In the genomic region with DNA sequence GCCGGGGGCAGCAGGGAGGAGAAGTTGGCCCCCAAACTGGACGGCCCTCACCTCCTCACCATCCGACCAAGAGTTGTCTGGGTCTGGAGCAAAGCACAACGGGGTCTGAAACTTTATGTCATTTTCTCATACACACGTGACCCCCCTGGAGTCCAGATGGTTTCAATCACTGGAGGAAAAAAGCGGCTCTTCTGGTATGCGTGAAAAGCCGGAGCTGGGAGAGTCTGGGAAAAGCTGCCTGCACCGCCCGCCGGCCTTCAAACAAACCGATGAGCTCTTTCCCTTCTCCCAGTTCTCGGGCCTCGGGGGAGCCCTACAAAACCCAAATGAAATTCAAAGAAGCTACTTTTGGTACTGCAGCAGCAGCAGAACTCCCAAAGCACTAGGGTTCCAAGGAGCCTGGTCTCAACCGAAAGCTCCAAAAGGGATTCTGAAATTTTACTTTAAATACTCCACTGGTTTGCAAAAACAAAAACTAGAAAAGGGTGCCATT, we compare ENCODE assay signal across 8 cellular contexts. TPM values are rescaled to one million over a fixed set of nuclear protein-coding genes. Genes with fewer than 3 reads are reported as not detected.
A peak's percentile ranks its signal among the peaks of the same experiment; 100 is the strongest.
DNase-seq lines count a peak whose midpoint lies in the region; ATAC-seq, FAIRE-seq and TF ChIP-seq lines count a peak whose summit lies in the region.

No MANE protein-coding gene starts in this region.

- H3K9me3 ChIP-seq in SK-N-MC (ENCODE audit: low read depth, low read length): no peaks in the 10 kb centered on the region

- peak; percentile 68 for DNase-seq in Ammon's horn (ENCODE audit: low spot score)
- peak; percentile 92 for DNase-seq in HFF-Myc (ENCODE audit: extremely low read depth, low read depth)
- DNase-seq in SK-N-MC (ENCODE audit: low read depth, low spot score): peak; percentile 52
- peak; percentile 63 for DNase-seq in mucosa of gallbladder (ENCODE audit: low spot score)
- DNase-seq in urothelium cell line (ENCODE audit: low spot score): peak; percentile 65

- peak overlapping the region; percentile 93 for H3K27ac ChIP-seq in SK-N-MC

- ATAC-seq in esophagus mucosa (peak; percentile 31), GM18867 (IDR thresholded peaks at IDR 0.05; ENCODE audit: unreplicated experiment) (no peak), GM18519 (IDR thresholded peaks at IDR 0.05; ENCODE audit: low FRiP score, unreplicated experiment) (no peak)

- H3K36me3 ChIP-seq in SK-N-MC (ENCODE audit: insufficient read depth, low read length): no peaks in the 10 kb centered on the region

- no peak for FAIRE-seq in urothelium cell line (lab: Jason Lieb, UNC)

- H3K4me3 ChIP-seq in HFF-Myc (replicated peaks; ENCODE audit: low read depth, low read length): peak overlapping the region; percentile 71
- H3K4me3 ChIP-seq in SK-N-MC: peak overlapping the region; percentile 75

- no peak for TF ChIP-seq CTCF in HFF-Myc (IDR thresholded peaks at IDR 0.05; ENCODE audit: low read depth, low read length, missing control alignments)

- H3K9ac ChIP-seq in SK-N-MC (ENCODE audit: insufficient read length): peak overlapping the region; percentile 76

RNA-seq across cellular contexts. Expression of gene AKIP1, which starts 39.7 kb away (rescaled TPM):
- 23.2 TPM for total RNA-seq in esophagus mucosa
- total RNA-seq in mucosa of gallbladder: 29.8 TPM
